In genomic region chr16:3074860-3075545, GRCh38 we compare ENCODE assay signal across 8 cellular contexts. TPM values are rescaled to one million over a fixed set of nuclear protein-coding genes. Genes with fewer than 3 reads are reported as not detected.
DNase-seq lines count a peak whose midpoint lies in the region; ATAC-seq and TF ChIP-seq lines count a peak whose summit lies in the region.

No MANE protein-coding gene starts in this region.

- no peak overlapping the region for H3K4me3 Mint-ChIP-seq in endodermal cell

- TF ChIP-seq CTCF in GM12865 (IDR thresholded peaks at IDR 0.05; ENCODE audit: insufficient read depth, low read depth, low read length, missing control alignments) (no peak), endodermal cell (conservative IDR thresholded peaks at IDR 0.05) (no peak)

- H3K36me3 Mint-ChIP-seq in endodermal cell (ENCODE audit: low read depth): no peaks in the 10 kb centered on the region

- DNase-seq in GM12865 (ENCODE audit: low read depth) (peak; percentile 93), T-helper 22 cell (ENCODE audit: low read depth) (peak; percentile 84), amniotic stem cell (lab: John Stamatoyannopoulos, UW) (no peak), endodermal cell (no peak), HCEC 1CT (no peak)
- DNase-seq in effector CD4-positive, alpha-beta T cell: peak; percentile 72
- DNase-seq in stimulated activated CD8-positive, alpha-beta memory T cell treated with anti-CD3 and anti-CD28 coated beads, Interleukin-7, amount 100 ng/mL, for 4 hours (ENCODE audit: low read depth in 2 of 2): peak; percentile 65 to 70

- peak; percentile 72 for ATAC-seq in HG02798 (IDR thresholded peaks at IDR 0.05; ENCODE audit: poor library complexity, unreplicated experiment)

- H3K9me3 Mint-ChIP-seq in endodermal cell: no peaks in the 10 kb centered on the region

- no peaks in the 10 kb centered on the region for H3K27me3 Mint-ChIP-seq in endodermal cell (ENCODE audit: insufficient read depth)

- peaks cover 14% of the 10 kb centered on the region for H3K4me1 Mint-ChIP-seq in endodermal cell

- H3K27me3 ChIP-seq in endodermal cell (ENCODE audit: control insufficient read depth, insufficient read depth, low read length, poor library complexity, severe bottlenecking): no peaks in the 10 kb centered on the region

- H3K9ac ChIP-seq in endodermal cell (ENCODE audit: extremely low read depth, low read length, poor library complexity, severe bottlenecking): no peak overlapping the region

- H3K36me3 ChIP-seq in endodermal cell (ENCODE audit: control insufficient read depth, insufficient read depth, low read length): no peaks in the 10 kb centered on the region

- H3K9me3 ChIP-seq in endodermal cell (ENCODE audit: control insufficient read depth, low read length): no peaks in the 10 kb centered on the region

- no peaks in the 10 kb centered on the region for H3K4me1 ChIP-seq in endodermal cell (ENCODE audit: control insufficient read depth, insufficient read depth, low read length)

- WGBS in endodermal cell (ENCODE audit: insufficient coverage in 1 of 2, insufficient read length in 1 of 2), 2 experiments: 80 to 81% methylated on average over 6 to 10 of the region's 10 CpGs

- no peak overlapping the region for H3K27ac ChIP-seq in endodermal cell (ENCODE audit: low read depth, low read length)

- no peak overlapping the region for H3K27ac Mint-ChIP-seq in endodermal cell

- H3K4me3 ChIP-seq in GM12865 (ENCODE audit: low read depth, low read length): peak overlapping the region; percentile 51
- H3K4me3 ChIP-seq in endodermal cell (ENCODE audit: low read length): no peak overlapping the region

RNA-seq across cellular contexts. Expression of gene IL32, which starts 9.6 kb away (rescaled TPM):
- 1 to 10 TPM; 2.0 to 4.0 TPM for total RNA-seq in endodermal cell
- 1.6 TPM for polyA plus RNA-seq in endodermal cell (2013, experiment 1 of 2)
- 1.7 TPM for polyA plus RNA-seq in endodermal cell (2013, experiment 2 of 2)

RNA-seq across cellular contexts. Expression of gene ZSCAN10, which starts 24.1 kb away (rescaled TPM):
- 10 to 100 TPM; 36.6 to 70.0 TPM for total RNA-seq in endodermal cell
- polyA plus RNA-seq in endodermal cell (2013, experiment 1 of 2): 17.0 TPM
- polyA plus RNA-seq in endodermal cell (2013, experiment 2 of 2): 7.7 TPM

RNA-seq across cellular contexts. Expression of gene MMP25, which starts 28.6 kb away (rescaled TPM):
- total RNA-seq in endodermal cell: 1 to 10 TPM; 4.5 to 6.1 TPM
- polyA plus RNA-seq in endodermal cell (2013, experiment 1 of 2): 1.5 TPM
- polyA plus RNA-seq in endodermal cell (2013, experiment 2 of 2): 0.75 TPM

RNA-seq across cellular contexts. Expression of gene ZNF205, which starts 37.4 kb away (rescaled TPM):
- total RNA-seq in endodermal cell: 10 to 100 TPM; 15.4 to 18.3 TPM
- polyA plus RNA-seq in endodermal cell (2013, experiment 1 of 2): 19.4 TPM
- 17.3 TPM for polyA plus RNA-seq in endodermal cell (2013, experiment 2 of 2)

RNA-seq across cellular contexts. Expression of gene BICDL2, which starts 38.3 kb away (rescaled TPM):
- total RNA-seq in endodermal cell: 1 to 10 TPM; 4.7 to 8.2 TPM
- 0.64 TPM for polyA plus RNA-seq in endodermal cell (2013, experiment 1 of 2)
- 0.17 TPM for polyA plus RNA-seq in endodermal cell (2013, experiment 2 of 2)

Comparison
In these comparisons a context has a peak if more than half of its experiments do, and no peak if none do; other contexts are left out.
1. DNase-seq: peak in GM12865 (single experiment), T-helper 22 cell (single experiment), effector CD4-positive, alpha-beta T cell (single experiment) and stimulated activated CD8-positive, alpha-beta memory T cell treated with anti-CD3 and anti-CD28 coated beads, Interleukin-7, amount 100 ng/mL, for 4 hours (2 of 2); none in amniotic stem cell (single experiment), endodermal cell (single experiment) and HCEC 1CT (single experiment).